ENCODE assay signal across 21 cellular contexts in the genomic region with DNA sequence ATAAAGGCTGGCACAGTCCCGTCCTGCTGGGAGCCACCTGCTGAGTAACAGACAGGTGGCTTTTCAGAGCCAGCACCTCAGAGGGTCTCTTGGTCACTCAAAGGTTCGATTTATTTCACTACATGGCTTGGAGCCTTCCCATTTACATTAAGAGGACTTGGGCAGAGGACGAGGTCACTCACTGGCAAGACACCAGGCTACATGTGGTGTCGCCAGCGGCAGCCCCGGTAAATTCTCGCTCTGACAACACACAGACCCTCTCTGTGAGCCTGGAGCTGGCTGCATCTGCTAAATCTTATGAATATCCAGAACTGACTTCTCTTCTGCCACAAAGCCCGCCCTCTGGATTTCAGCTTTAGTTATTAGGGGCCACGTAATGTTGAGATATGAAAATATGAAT.
"Had no signal": no experiment of that assay in that cellular context is flagged by ENCODE, and none has a peak within 500 bp of the region (broad histone marks: within the 10 kb centered on the region; RNA-seq: fewer than 3 reads in every experiment).

No MANE protein-coding gene starts in this region.

- H3K27me3 Mint-ChIP-seq: activated CD8-positive, alpha-beta memory T cell treated with anti-CD3 and anti-CD28 coated beads, Interleukin-2, amount 10 ng/mL, durations not matched to agents 7 days and 5 days; activated CD8-positive, alpha-beta T cell treated with anti-CD3 and anti-CD28 coated beads for 36 hours; memory B cell; stimulated activated memory B cell treated with anti-CD40 and anti-IgM and Interleukin-4, amounts not matched to agents 10 μg/mL and 1 μg/mL and 100 μg/mL, for 72 hours had no signal

- H3K4me1 ChIP-seq: transverse colon had no signal

- H3K9me3 ChIP-seq: body of pancreas, heart right ventricle, mucosa of descending colon, sigmoid colon, stomach, transverse colon had no signal

- H3K27ac Mint-ChIP-seq: activated CD4-positive, alpha-beta T cell treated with anti-CD3 and anti-CD28 coated beads, Interleukin-2, amount 10 ng/mL, durations not matched to agents 24 days and 14 days; activated CD8-positive, alpha-beta memory T cell treated with anti-CD3 and anti-CD28 coated beads, Interleukin-2, amount 10 ng/mL, durations not matched to agents 7 days and 5 days; activated CD8-positive, alpha-beta T cell treated with anti-CD3 and anti-CD28 coated beads for 36 hours; activated naive CD4-positive, alpha-beta T cell treated with anti-CD3 and anti-CD28 coated beads, Interleukin-2, amount 10 ng/mL, durations not matched to agents 7 days and 5 days; memory B cell; stimulated activated memory B cell treated with anti-CD40 and anti-IgM and Interleukin-4, amounts not matched to agents 10 μg/mL and 1 μg/mL and 100 μg/mL, for 72 hours had no signal

- H3K4me3 Mint-ChIP-seq: activated CD4-positive, alpha-beta T cell treated with anti-CD3 and anti-CD28 coated beads, Interleukin-2, amount 10 ng/mL, durations not matched to agents 24 days and 14 days; activated CD8-positive, alpha-beta memory T cell treated with anti-CD3 and anti-CD28 coated beads, Interleukin-2, amount 10 ng/mL, durations not matched to agents 7 days and 5 days; activated CD8-positive, alpha-beta T cell treated with anti-CD3 and anti-CD28 coated beads for 36 hours; activated naive CD4-positive, alpha-beta T cell treated with anti-CD3 and anti-CD28 coated beads, Interleukin-2, amount 10 ng/mL, durations not matched to agents 7 days and 5 days; memory B cell; neural crest cell; stimulated activated memory B cell treated with anti-CD40 and anti-IgM and Interleukin-4, amounts not matched to agents 10 μg/mL and 1 μg/mL and 100 μg/mL, for 72 hours had no signal

- H3K4me2 ChIP-seq: smooth muscle cell had no signal

- DNase-seq: activated CD4-positive, alpha-beta T cell treated with anti-CD3 and anti-CD28 coated beads, Interleukin-2, amount 10 ng/mL, durations not matched to agents 24 days and 14 days; activated CD8-positive, alpha-beta memory T cell treated with anti-CD3 and anti-CD28 coated beads, Interleukin-2, amount 10 ng/mL, durations not matched to agents 7 days and 5 days; activated CD8-positive, alpha-beta T cell treated with anti-CD3 and anti-CD28 coated beads for 36 hours; activated effector memory CD4-positive, alpha-beta T cell treated with anti-CD3 and anti-CD28 coated beads, Interleukin-2, amount 50 U/mL, for 16 hours; activated naive CD4-positive, alpha-beta T cell treated with anti-CD3 and anti-CD28 coated beads, Interleukin-2, amount 10 ng/mL, durations not matched to agents 7 days and 5 days; activated T-cell treated with anti-CD3 and anti-CD28 coated beads for 4 hours; body of pancreas; heart right ventricle; islet precursor cell; left cardiac atrium; mucosa of descending colon; occipital lobe; retina; sigmoid colon; stimulated activated CD4-positive, alpha-beta T cell treated with anti-CD3 and anti-CD28 coated beads, Interleukin-15, amount 100 ng/mL, for 24 hours; stomach; transverse colon had no signal

- H3K27ac ChIP-seq: body of pancreas, heart right ventricle, sigmoid colon, transverse colon had no signal

- H3K36me3 ChIP-seq: heart right ventricle, sigmoid colon, stomach, transverse colon had no signal

- H3K4me1 Mint-ChIP-seq: activated CD4-positive, alpha-beta T cell treated with anti-CD3 and anti-CD28 coated beads, Interleukin-2, amount 10 ng/mL, durations not matched to agents 24 days and 14 days; activated CD8-positive, alpha-beta memory T cell treated with anti-CD3 and anti-CD28 coated beads, Interleukin-2, amount 10 ng/mL, durations not matched to agents 7 days and 5 days; memory B cell; stimulated activated memory B cell treated with anti-CD40 and anti-IgM and Interleukin-4, amounts not matched to agents 10 μg/mL and 1 μg/mL and 100 μg/mL, for 72 hours had no signal

- H3K27me3 ChIP-seq: body of pancreas, heart right ventricle, sigmoid colon, stomach, transverse colon had no signal

- H3K4me3 ChIP-seq: body of pancreas, heart right ventricle, mucosa of descending colon, sigmoid colon, smooth muscle cell, stomach, transverse colon had no signal

- H3K9me3 Mint-ChIP-seq: activated CD4-positive, alpha-beta T cell treated with anti-CD3 and anti-CD28 coated beads, Interleukin-2, amount 10 ng/mL, durations not matched to agents 24 days and 14 days; activated CD8-positive, alpha-beta T cell treated with anti-CD3 and anti-CD28 coated beads for 36 hours; activated naive CD4-positive, alpha-beta T cell treated with anti-CD3 and anti-CD28 coated beads, Interleukin-2, amount 10 ng/mL, durations not matched to agents 7 days and 5 days; memory B cell; neural crest cell; stimulated activated memory B cell treated with anti-CD40 and anti-IgM and Interleukin-4, amounts not matched to agents 10 μg/mL and 1 μg/mL and 100 μg/mL, for 72 hours had no signal

- H3K36me3 Mint-ChIP-seq: activated CD8-positive, alpha-beta memory T cell treated with anti-CD3 and anti-CD28 coated beads, Interleukin-2, amount 10 ng/mL, durations not matched to agents 7 days and 5 days; activated naive CD4-positive, alpha-beta T cell treated with anti-CD3 and anti-CD28 coated beads, Interleukin-2, amount 10 ng/mL, durations not matched to agents 7 days and 5 days; memory B cell; stimulated activated memory B cell treated with anti-CD40 and anti-IgM and Interleukin-4, amounts not matched to agents 10 μg/mL and 1 μg/mL and 100 μg/mL, for 72 hours had no signal
